Comparison of ENCODE assay signal across 26 cellular contexts in genomic region chr3:100994809-100995208, GRCh38. TPM values are rescaled to one million over a fixed set of nuclear protein-coding genes. Genes with fewer than 3 reads are reported as not detected.
"Had no signal": no experiment of that assay in that cellular context is flagged by ENCODE, and none has a peak within 500 bp of the region (broad histone marks: within the 10 kb centered on the region; RNA-seq: fewer than 3 reads in every experiment).

No MANE protein-coding gene starts in this region.

- H3K27me3 ChIP-seq: brain microvascular endothelial cell had no signal

- H3K27ac ChIP-seq: brain microvascular endothelial cell, KMS-11, PC-9, RWPE1 had no signal

- DNase-seq: activated CD4-positive, alpha-beta T cell treated with anti-CD3 and anti-CD28 coated beads, Interleukin-2, amount 10 ng/mL, durations not matched to agents 24 days and 14 days; activated CD4-positive, alpha-beta T cell treated with anti-CD3 and anti-CD28 coated beads, Interleukin-2, amount 50 U/mL, for 4 hours; activated CD8-positive, alpha-beta T cell treated with anti-CD3 and anti-CD28 coated beads for 36 hours; activated effector memory CD4-positive, alpha-beta T cell treated with anti-CD3 and anti-CD28 coated beads, Interleukin-2, amount 50 U/mL, for 16 hours; activated naive CD4-positive, alpha-beta T cell; activated naive CD4-positive, alpha-beta T cell treated with anti-CD3 and anti-CD28 coated beads, Interleukin-2, amount 50 U/mL, for 16 hours; activated naive CD8-positive, alpha-beta T cell treated with anti-CD3 and anti-CD28 coated beads for 36 hours; activated T-cell treated with anti-CD3 and anti-CD28 coated beads, Interleukin-2, amount 50 U/mL, for 1 hour; activated T-cell treated with anti-CD3 and anti-CD28 coated beads, Interleukin-2, amount 50 U/mL, for 72 hours; amniotic stem cell; aorta; brain microvascular endothelial cell; MM.1S; MV-4-11; NCI-H1092; NCI-H1436 treated with DMSO at 0.1 percent for 48 hours; NCI-H1694 treated with DMSO at 0.1 percent for 48 hours; NCI-H2029; NCI-H345; NCI-H524 treated with DMSO at 0.1 percent for 48 hours; PC-9; T1000 had no signal

- H3K36me3 ChIP-seq: brain microvascular endothelial cell had no signal

- H3K4me3 ChIP-seq: PC-9 had no signal

RNA-seq across cellular contexts. Expression of gene ABI3BP, which starts 1.6 kb away (rescaled TPM):
- total RNA-seq: activated CD4-positive, alpha-beta T cell treated with anti-CD3 and anti-CD28 coated beads, Interleukin-2, amount 10 ng/mL, durations not matched to agents 24 days and 14 days; activated CD8-positive, alpha-beta T cell treated with anti-CD3 and anti-CD28 coated beads for 36 hours; activated T-cell treated with anti-CD3 and anti-CD28 coated beads, Interleukin-2, amount 50 U/mL, for 72 hours; T-helper 1 cell treated with Interleukin-12 subunit alpha and Interleukin-12 subunit beta and Interleukin-4 antibody, amounts not matched to agents 30 ng/mL and 1 ng/mL, for 36 hours; T-helper 2 cell treated with Interferon-gamma antibody and Interleukin-4, amounts not matched to agents 100 ng/mL and 5 ng/mL, for 36 hours had no signal
